14 cellular contexts compared by ENCODE assay signal in the genomic region with DNA sequence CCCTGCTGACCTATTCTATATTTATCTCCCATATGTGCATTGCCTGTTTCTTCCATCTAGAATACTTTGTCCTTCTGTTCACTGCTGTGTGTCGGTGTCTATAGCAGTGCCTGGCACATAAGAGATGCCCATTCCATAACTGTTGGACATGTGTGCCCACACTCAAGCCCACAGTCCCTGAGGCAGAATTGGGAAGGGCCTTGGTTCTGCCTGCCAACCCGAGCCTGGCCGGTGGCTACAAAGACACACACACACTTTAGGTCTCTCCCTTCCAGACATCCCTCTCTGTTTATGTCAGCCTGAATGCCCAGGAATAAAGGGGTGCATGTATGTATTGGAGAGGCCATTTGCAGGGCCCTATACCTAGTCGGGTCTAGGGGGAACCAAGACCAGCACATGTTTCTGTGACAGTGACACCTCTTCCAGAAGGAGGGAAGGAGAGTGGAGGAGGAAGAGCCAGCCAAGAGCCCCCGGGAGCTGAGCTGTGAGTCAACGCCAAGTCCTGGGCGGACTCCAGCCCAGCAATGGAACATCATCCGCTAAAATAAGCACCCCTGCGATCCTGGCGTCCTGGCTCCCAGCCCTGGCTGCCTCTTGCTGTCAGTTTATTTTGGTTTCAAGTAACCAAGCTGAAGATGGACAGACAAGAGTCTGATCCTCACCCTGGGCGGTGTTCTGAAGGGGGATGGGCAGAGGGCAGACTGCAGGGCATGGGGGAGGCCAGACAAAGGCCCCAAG. TPM values are rescaled to one million over a fixed set of nuclear protein-coding genes. Genes with fewer than 3 reads are reported as not detected.
A peak's percentile ranks its signal among the peaks of the same experiment; 100 is the strongest.
DNase-seq lines count a peak whose midpoint lies in the region; ATAC-seq lines count a peak whose summit lies in the region.
"Had no signal": no experiment of that assay in that cellular context is flagged by ENCODE, and none has a peak within 500 bp of the region (broad histone marks: within the 10 kb centered on the region; RNA-seq: fewer than 3 reads in every experiment).

No MANE protein-coding gene starts in this region.

- peak overlapping the region; percentile 76 for H3K27ac ChIP-seq in cingulate gyrus (ENCODE audit: low read depth, low read length)
- H3K27ac ChIP-seq in aorta (ENCODE audit: low read depth in 1 of 2, low read length in 2 of 2): peak overlapping the region; percentile 66 to 69
- H3K27ac ChIP-seq: thyroid gland had no signal

- peaks cover 25 to 40% of the 10 kb centered on the region in 2 donors for H3K36me3 Mint-ChIP-seq in activated naive CD4-positive, alpha-beta T cell treated with anti-CD3 and anti-CD28 coated beads, Interleukin-2, amount 50 U/mL, for 72 hours

- H3K27me3 ChIP-seq in aorta (ENCODE audit: control insufficient read depth in 1 of 2, insufficient read depth in 2 of 2, low read length in 1 of 2): no peaks in the 10 kb centered on the region
- H3K27me3 ChIP-seq: thyroid gland had no signal

- no peaks in the 10 kb centered on the region for H3K36me3 ChIP-seq in aorta (ENCODE audit: control insufficient read depth in 1 of 2, insufficient read depth in 2 of 2, low read length in 1 of 2)
- H3K36me3 ChIP-seq: thyroid gland had no signal

- DNase-seq in activated naive CD4-positive, alpha-beta T cell treated with anti-CD3 and anti-CD28 coated beads, Interleukin-2, amount 50 U/mL, for 72 hours (ENCODE audit: low spot score in 2 of 2): no peak
- DNase-seq in activated naive CD4-positive, alpha-beta T cell treated with anti-CD3 and anti-CD28 coated beads, Interleukin-2, amount 50 U/mL, for 16 hours: no peak
- DNase-seq in myocyte (ENCODE audit: low read depth) (peak; percentile 93), aorta (peak; percentile 83 to 93), T1000 (lab: John Stamatoyannopoulos, UW) (no peak), NCI-H2081 (lab: John Stamatoyannopoulos, UW) (no peak)
- no peak for DNase-seq in stimulated activated naive CD4-positive, alpha-beta T cell treated with Interleukin-2 at 50 U/mL for 16 hours (lab: John Stamatoyannopoulos, UW)
- DNase-seq: activated CD8-positive, alpha-beta memory T cell treated with anti-CD3 and anti-CD28 coated beads, Interleukin-2, amount 50 U/mL, for 48 hours; AML-193; MV-4-11; stimulated activated CD4-positive, alpha-beta T cell treated with anti-CD3 and anti-CD28 coated beads, Interleukin-2, amount 100 ng/mL, for 24 hours; thyroid gland had no signal

- WGBS in aorta, 2 donors: 13 to 15% methylated on average over 11 of the region's 11 CpGs

- peak overlapping the region; percentile 96 to 99 for H3K27ac Mint-ChIP-seq in activated naive CD4-positive, alpha-beta T cell treated with anti-CD3 and anti-CD28 coated beads, Interleukin-2, amount 50 U/mL, for 72 hours

- intact Hi-C loops in aorta (cut with DNase I): no loop called here

- no peaks in the 10 kb centered on the region for H3K9me3 ChIP-seq in aorta (ENCODE audit: control insufficient read depth, low read length)
- H3K9me3 ChIP-seq: thyroid gland had no signal

- peaks cover 9 to 11% of the 10 kb centered on the region in 2 donors for H3K9me3 Mint-ChIP-seq in activated naive CD4-positive, alpha-beta T cell treated with anti-CD3 and anti-CD28 coated beads, Interleukin-2, amount 50 U/mL, for 72 hours

- H3K4me3 ChIP-seq in aorta (ENCODE audit: low read length in 2 of 2): no peak overlapping the region
- H3K4me3 ChIP-seq: thyroid gland had no signal

- no peak for ATAC-seq in activated naive CD4-positive, alpha-beta T cell treated with anti-CD3 and anti-CD28 coated beads, Interleukin-2, amount 50 U/mL, for 72 hours
- ATAC-seq in aorta (ENCODE audit: low FRiP score): peak; percentile 66

- peaks cover 0 to 7% of the 10 kb centered on the region in 2 donors for H3K4me1 ChIP-seq in aorta (ENCODE audit: control insufficient read depth in 1 of 2, insufficient read depth in 2 of 2, low read length in 2 of 2)
- H3K4me1 ChIP-seq: thyroid gland had no signal

RNA-seq across cellular contexts. Expression of gene ASB2, which starts 4.3 kb away (rescaled TPM):
- total RNA-seq in activated naive CD4-positive, alpha-beta T cell treated with anti-CD3 and anti-CD28 coated beads, Interleukin-2, amount 50 U/mL, for 72 hours: 10 to 100 TPM; 12.9 to 50.0 TPM
- total RNA-seq in myocyte (0.73 and 8.9 TPM in 2 replicates), aorta (10 to 100 TPM; 53.3 to 57.0 TPM)
- polyA plus RNA-seq in myocyte (2012): 1.5 TPM
- 10 to 100 TPM in 1 of 2 donors, 1 to 10 TPM in 1; 9.1 to 24.8 TPM for polyA plus RNA-seq in aorta

RNA-seq across cellular contexts. Expression of gene CCDC197, which starts 16.5 kb away (rescaled TPM):
- under 1 TPM; 0.20 to 0.49 TPM for total RNA-seq in activated naive CD4-positive, alpha-beta T cell treated with anti-CD3 and anti-CD28 coated beads, Interleukin-2, amount 50 U/mL, for 72 hours
- total RNA-seq in myocyte (not detected in 2 replicates), aorta (under 1 TPM in 1 of 2 donors, not detected in 1; 0.60 TPM)
- polyA plus RNA-seq in myocyte (2012): not detected
- not detected for polyA plus RNA-seq in aorta
- total RNA-seq: neural crest cell, thyroid gland had no signal

RNA-seq across cellular contexts. Expression of gene OTUB2, which starts 45.5 kb away (rescaled TPM):
- 1 to 10 TPM; 1.2 to 2.3 TPM for total RNA-seq in activated naive CD4-positive, alpha-beta T cell treated with anti-CD3 and anti-CD28 coated beads, Interleukin-2, amount 50 U/mL, for 72 hours
- 0.48 and 1.1 TPM in 2 replicates for total RNA-seq in myocyte
- 1.7 TPM for polyA plus RNA-seq in myocyte (2012)
- under 1 TPM; 0.42 to 0.60 TPM for total RNA-seq in aorta
- not detected for polyA plus RNA-seq in aorta

RNA-seq across cellular contexts. Expression of gene FAM181A, which starts 53.5 kb away (rescaled TPM):
- not detected for total RNA-seq in activated naive CD4-positive, alpha-beta T cell treated with anti-CD3 and anti-CD28 coated beads, Interleukin-2, amount 50 U/mL, for 72 hours
- total RNA-seq in myocyte (not detected in 2 replicates), aorta (not detected)
- not detected for polyA plus RNA-seq in myocyte (2012)
- polyA plus RNA-seq in aorta: not detected

Comparison
In these comparisons a context has a peak if more than half of its experiments do, and no peak if none do; other contexts are left out.
1. DNase-seq: peak in myocyte (single experiment) and aorta (2 of 2); none in activated naive CD4-positive, alpha-beta T cell treated with anti-CD3 and anti-CD28 coated beads, Interleukin-2, amount 50 U/mL, for 72 hours (0 of 2), activated naive CD4-positive, alpha-beta T cell treated with anti-CD3 and anti-CD28 coated beads, Interleukin-2, amount 50 U/mL, for 16 hours (single experiment), stimulated activated naive CD4-positive, alpha-beta T cell treated with Interleukin-2 at 50 U/mL for 16 hours (single experiment), T1000 (single experiment) and NCI-H2081 (0 of 2).